ENCODE assay signal across 20 cellular contexts in genomic region chr6:90434096-90434495, GRCh38.
DNase-seq lines count a peak whose midpoint lies in the region; ATAC-seq, FAIRE-seq and TF ChIP-seq lines count a peak whose summit lies in the region.
"Had no signal": no experiment of that assay in that cellular context is flagged by ENCODE, and none has a peak within 500 bp of the region (broad histone marks: within the 10 kb centered on the region; RNA-seq: fewer than 3 reads in every experiment).

No MANE protein-coding gene starts in this region.

- H3K27me3 ChIP-seq in osteoblast (ENCODE audit: insufficient read depth, low read length), result peaks cover 11% of the 10 kb centered on the region
- H3K27me3 ChIP-seq: body of pancreas, right lobe of liver, testis had no signal

- FAIRE-seq in HTR-8/SVneo (lab: Jason Lieb, UNC), result peak; percentile 68

- no peaks in the 10 kb centered on the region for H3K4me1 ChIP-seq in osteoblast (ENCODE audit: insufficient read depth, low read length)
- H3K4me1 ChIP-seq: body of pancreas, right lobe of liver, testis had no signal

- no peaks in the 10 kb centered on the region for H3K36me3 ChIP-seq in osteoblast (ENCODE audit: insufficient read depth, low read length)
- H3K36me3 ChIP-seq: right lobe of liver had no signal

- H3K27ac ChIP-seq in osteoblast (ENCODE audit: low read depth, low read length), result no peak overlapping the region
- H3K27ac ChIP-seq: 22Rv1, body of pancreas, right lobe of liver, testis had no signal

- no peak overlapping the region for H3K4me2 ChIP-seq in osteoblast (ENCODE audit: insufficient read depth, low read length)

- peak; percentile 61 for DNase-seq in DMS 273 (lab: John Stamatoyannopoulos, UW; ENCODE audit: unreplicated experiment)
- DNase-seq in DMS 273 treated with DMSO at 0.1 percent for 48 hours (lab: John Stamatoyannopoulos, UW), result no peak
- DNase-seq in HTR-8/SVneo (ENCODE audit: insufficient read length, low spot score), result no peak
- peak; percentile 3 for DNase-seq in dermis blood vessel endothelial cell
- no peak for DNase-seq in osteoblast (ENCODE audit: insufficient read length, low spot score, missing footprints)
- no peak for DNase-seq in activated CD8-positive, alpha-beta memory T cell treated with anti-CD3 and anti-CD28 coated beads for 24 hours
- DNase-seq in A172 (ENCODE audit: low spot score), result no peak
- DNase-seq: activated naive CD4-positive, alpha-beta T cell treated with Interleukin-2 at 50 U/mL for 16 hours; body of pancreas; CD4-positive, alpha-beta memory T cell; effector memory CD4-positive, alpha-beta T cell; EL; naive thymus-derived CD8-positive, alpha-beta T cell; NCI-H2171 treated with DMSO at 0.1 percent for 48 hours; right lobe of liver; stimulated activated CD4-positive, alpha-beta T cell treated with anti-CD3 and anti-CD28 coated beads, Interleukin-2, amount 100 ng/mL, for 24 hours; testis had no signal

- H3K9me3 ChIP-seq in osteoblast (ENCODE audit: low read depth, low read length), result peaks cover 4% of the 10 kb centered on the region
- H3K9me3 ChIP-seq: right lobe of liver, testis had no signal

- TF ChIP-seq CTCF in osteoblast (IDR thresholded peaks at IDR 0.05; ENCODE audit: extremely low read depth, low read depth, low read length), result peak; percentile 9

- no peaks in the 10 kb centered on the region for H4K20me1 ChIP-seq in osteoblast (ENCODE audit: insufficient read depth, low read length)

- H3K4me3 ChIP-seq in osteoblast (ENCODE audit: insufficient read depth, low read length), result no peak overlapping the region
- H3K4me3 ChIP-seq: body of pancreas, right lobe of liver, testis had no signal

- no peaks in the 10 kb centered on the region for H3K79me2 ChIP-seq in osteoblast (ENCODE audit: insufficient read depth, low read length)

- ATAC-seq in HG03460 (IDR thresholded peaks at IDR 0.05; ENCODE audit: unreplicated experiment), result no peak
- ATAC-seq: body of pancreas; left lobe of liver; naive thymus-derived CD8-positive, alpha-beta T cell had no signal

- H2AFZ ChIP-seq in osteoblast (ENCODE audit: low read length), result no peak overlapping the region

Comparison
In these comparisons a context has a peak if more than half of its experiments do, and no peak if none do; other contexts are left out.
1. DNase-seq: peak in DMS 273 (single experiment) and dermis blood vessel endothelial cell (single experiment); none in DMS 273 treated with DMSO at 0.1 percent for 48 hours (single experiment), HTR-8/SVneo (single experiment), osteoblast (single experiment), activated CD8-positive, alpha-beta memory T cell treated with anti-CD3 and anti-CD28 coated beads for 24 hours (single experiment) and A172 (single experiment).